Comparison of ENCODE assay signal across 18 cellular contexts in genomic region chr10:43249151-43249961, GRCh38. TPM values are rescaled to one million over a fixed set of nuclear protein-coding genes. Genes with fewer than 3 reads are reported as not detected.
DNase-seq lines count a peak whose midpoint lies in the region; FAIRE-seq and TF ChIP-seq lines count a peak whose summit lies in the region.
"Had no signal": no experiment of that assay in that cellular context is flagged by ENCODE, and none has a peak within 500 bp of the region (broad histone marks: within the 10 kb centered on the region; RNA-seq: fewer than 3 reads in every experiment).

No MANE protein-coding gene starts in this region.

- no peaks in the 10 kb centered on the region for H3K9me3 ChIP-seq in endodermal cell (ENCODE audit: control insufficient read depth, low read length)
- no peaks in the 10 kb centered on the region for H3K9me3 ChIP-seq in osteoblast (ENCODE audit: low read depth, low read length)

- H3K36me3 ChIP-seq in H7 (replicated peaks; ENCODE audit: control insufficient read depth, insufficient read depth, low read length): no peaks in the 10 kb centered on the region
- H3K36me3 ChIP-seq in endodermal cell (ENCODE audit: control insufficient read depth, insufficient read depth, low read length): no peaks in the 10 kb centered on the region
- no peaks in the 10 kb centered on the region for H3K36me3 ChIP-seq in osteoblast (ENCODE audit: insufficient read depth, low read length)
- H3K36me3 ChIP-seq: HAP-1, thoracic aorta had no signal

- H3K27me3 ChIP-seq in H7 (ENCODE audit: control insufficient read depth, insufficient read depth, low read length): no peaks in the 10 kb centered on the region
- H3K27me3 ChIP-seq in endodermal cell (ENCODE audit: control insufficient read depth, insufficient read depth, low read length, poor library complexity, severe bottlenecking): no peaks in the 10 kb centered on the region
- no peaks in the 10 kb centered on the region for H3K27me3 ChIP-seq in osteoblast (ENCODE audit: insufficient read depth, low read length)

- H3K4me1 ChIP-seq in endodermal cell (ENCODE audit: control insufficient read depth, insufficient read depth, low read length): peaks cover 3% of the 10 kb centered on the region
- H3K4me1 ChIP-seq in osteoblast (ENCODE audit: insufficient read depth, low read length): no peaks in the 10 kb centered on the region
- H3K4me1 ChIP-seq: HAP-1 had no signal

- no peak overlapping the region for H3K9ac ChIP-seq in endodermal cell (ENCODE audit: extremely low read depth, low read length, poor library complexity, severe bottlenecking)
- H3K9ac ChIP-seq: KMS-11 had no signal

- peaks cover 10% of the 10 kb centered on the region for H3K27me3 Mint-ChIP-seq in endodermal cell (ENCODE audit: insufficient read depth)
- H3K27me3 Mint-ChIP-seq: activated naive CD8-positive, alpha-beta T cell; B cell had no signal

- no peak overlapping the region for H3K4me2 ChIP-seq in osteoblast (ENCODE audit: insufficient read depth, low read length)
- H3K4me2 ChIP-seq: KMS-11 had no signal

- H3K9me3 Mint-ChIP-seq in endodermal cell: peaks cover 13% of the 10 kb centered on the region

- no peak overlapping the region for H3K4me3 Mint-ChIP-seq in endodermal cell
- H3K4me3 Mint-ChIP-seq: activated naive CD8-positive, alpha-beta T cell; B cell had no signal

- no peak overlapping the region for H3K27ac ChIP-seq in endodermal cell (ENCODE audit: low read depth, low read length)
- no peak overlapping the region for H3K27ac ChIP-seq in osteoblast (ENCODE audit: low read depth, low read length)
- H3K27ac ChIP-seq: KMS-11, thoracic aorta had no signal

- no peak overlapping the region for H3K27ac Mint-ChIP-seq in endodermal cell
- H3K27ac Mint-ChIP-seq: activated naive CD8-positive, alpha-beta T cell; B cell had no signal

- no peak overlapping the region for H3K4me3 ChIP-seq in H7 (ENCODE audit: insufficient read depth, low read depth, low read length)
- H3K4me3 ChIP-seq in endodermal cell (ENCODE audit: low read length): no peak overlapping the region
- H3K4me3 ChIP-seq in osteoblast (ENCODE audit: insufficient read depth, low read length): no peak overlapping the region
- H3K4me3 ChIP-seq: HAP-1, thoracic aorta had no signal

- H4K20me1 ChIP-seq in osteoblast (ENCODE audit: insufficient read depth, low read length): no peaks in the 10 kb centered on the region

- DNase-seq in 8988T (peak; percentile 12), H7 (peak; percentile 47), endodermal cell (peak; percentile 38), osteoblast (ENCODE audit: insufficient read length, low spot score, missing footprints) (peak; percentile 72), HuH-7.5 (ENCODE audit: low spot score) (no peak), NCI-H774 (lab: John Stamatoyannopoulos, UW) (no peak), HK-2 (ENCODE audit: unreplicated experiment) (no peak), RCC 7860 (ENCODE audit: low spot score) (no peak)
- DNase-seq: DMS79, foreskin melanocyte, NCI-H1417, NCI-H446 treated with DMSO at 0.1 percent for 48 hours had no signal

- H3K79me2 ChIP-seq in osteoblast (ENCODE audit: insufficient read depth, low read length): no peaks in the 10 kb centered on the region

- no peak overlapping the region for H2AFZ ChIP-seq in osteoblast (ENCODE audit: low read length)

- H3K36me3 Mint-ChIP-seq in endodermal cell (ENCODE audit: low read depth): no peaks in the 10 kb centered on the region
- H3K36me3 Mint-ChIP-seq: activated naive CD8-positive, alpha-beta T cell had no signal

- FAIRE-seq in RCC 7860 (lab: Jason Lieb, UNC): no peak

- peaks cover 14% of the 10 kb centered on the region for H3K4me1 Mint-ChIP-seq in endodermal cell
- H3K4me1 Mint-ChIP-seq: B cell had no signal

- TF ChIP-seq CTCF in endodermal cell (conservative IDR thresholded peaks at IDR 0.05): no peak
- no peak for TF ChIP-seq CTCF in osteoblast (IDR thresholded peaks at IDR 0.05; ENCODE audit: extremely low read depth, low read depth, low read length)

- WGBS in endodermal cell (ENCODE audit: insufficient coverage in 1 of 2, insufficient read length in 1 of 2), 2 experiments: 74 to 79% methylated on average over 3 to 9 of the region's 9 CpGs

RNA-seq across cellular contexts. Expression of gene RASGEF1A, which starts 17.5 kb away (rescaled TPM):
- 31.0 and 41.3 TPM in 2 replicates for total RNA-seq in H7 (2014; rRNA removed; shearing (Covaris generic))
- total RNA-seq in endodermal cell: 10 to 100 TPM in 1 of 2 donors, 1 to 10 TPM in 1; 8.1 to 13.4 TPM
- 5.3 TPM for polyA plus RNA-seq in endodermal cell (2013, experiment 1 of 2)
- 4.2 TPM for polyA plus RNA-seq in endodermal cell (2013, experiment 2 of 2)
- 1.1 TPM in 1 of 2 replicates, not detected in the other for total RNA-seq in osteoblast
- total RNA-seq: PC-3, thoracic aorta had no signal

Comparison
In these comparisons a context has a peak if more than half of its experiments do, and no peak if none do; other contexts are left out.
1. DNase-seq: peak in 8988T (single experiment), H7 (single experiment), endodermal cell (single experiment) and osteoblast (single experiment); none in HuH-7.5 (single experiment), NCI-H774 (single experiment), HK-2 (single experiment) and RCC 7860 (single experiment).